Comparison of ENCODE assay signal across 8 cellular contexts in genomic region chr22:49976439-49977175, GRCh38. TPM values are rescaled to one million over a fixed set of nuclear protein-coding genes. Genes with fewer than 3 reads are reported as not detected.
DNase-seq lines count a peak whose midpoint lies in the region; ATAC-seq, FAIRE-seq and TF ChIP-seq lines count a peak whose summit lies in the region.

No MANE protein-coding gene starts in this region.

- POLR2A ChIA-PET in A549 (lab: Yijun Ruan, JAX): no interaction called here
- POLR2A ChIA-PET in activated CD4-positive, alpha-beta T cell treated with anti-CD3 and anti-CD28 coated beads for 36 hours (lab: Charles Lee): interaction anchor here (0.7 to 1.1 kb wide), 5 partner anchors 40 to 51 kb away, joined by 3 to 5 read pairs (median 3); no protein-coding TSS in a partner anchor

- peaks cover 8% of the 10 kb centered on the region; the same call in 2 of the 3 replicates for H3K9me3 ChIP-seq in A549

- no peaks in the 10 kb centered on the region for H3K36me3 ChIP-seq in H7 (replicated peaks; ENCODE audit: control insufficient read depth, insufficient read depth, low read length)

- H3K36me3 Mint-ChIP-seq in activated CD4-positive, alpha-beta T cell treated with anti-CD3 and anti-CD28 coated beads for 36 hours (ENCODE audit: low read depth): peaks cover 36% of the 10 kb centered on the region

- intact Hi-C loops in activated CD4-positive, alpha-beta T cell treated with anti-CD3 and anti-CD28 coated beads for 36 hours (cut with DNase I, micrococcal nuclease): loop anchor here (2.0 to 5.0 kb wide), 5 partner anchors 14 to 556 kb away; partner anchors contain the start of gene TYMP (in 1 of the 2)
- intact Hi-C loops in lower leg skin (cut with DNase I; ENCODE audit: low total_unique reads): no loop called here

- TF ChIP-seq RAD21 in A549 (conservative IDR thresholded peaks at IDR 0.05 in 1 of 2, IDR thresholded peaks at IDR 0.05 in 1 of 2): no peak

- no peak for TF ChIP-seq POLR2A in A549 (IDR thresholded peaks at IDR 0.05; ENCODE audit: low read length)
- no peak for TF ChIP-seq POLR2A in lower leg skin (IDR thresholded peaks at IDR 0.05)

- H3K4me3 ChIP-seq in A549 (no peak overlapping the region), H7 (ENCODE audit: insufficient read depth, low read depth, low read length) (no peak overlapping the region), lower leg skin (ENCODE audit: low read depth, poor library complexity, severe bottlenecking) (no peak overlapping the region)

- DNase-seq in A549 (ENCODE audit: low read depth in 1 of 2, low spot score in 1 of 2) (peak in 1 of 2 experiments; percentile 28), H7 (peak; percentile 43), lower leg skin (ENCODE audit: low spot score in 2 of 2) (peak; percentile 12 to 48), RCC 7860 (ENCODE audit: low spot score) (no peak)
- peak; percentile 82 for DNase-seq in activated CD4-positive, alpha-beta T cell treated with anti-CD3 and anti-CD28 coated beads for 36 hours

- no peak for TF ChIP-seq EP300 in A549 (IDR thresholded peaks at IDR 0.05)

- ATAC-seq in A549: peak; percentile 57 to 65; a peak in 5 of 6 replicates
- ATAC-seq in activated CD4-positive, alpha-beta T cell treated with anti-CD3 and anti-CD28 coated beads for 36 hours: peak; percentile 72
- ATAC-seq in HG02840 (IDR thresholded peaks at IDR 0.05; ENCODE audit: low FRiP score, unreplicated experiment): no peak
- no peak for ATAC-seq in GM21447 (IDR thresholded peaks at IDR 0.05; ENCODE audit: unreplicated experiment)
- no peak for ATAC-seq in HG02623 (IDR thresholded peaks at IDR 0.05; ENCODE audit: unreplicated experiment)

- peaks cover 18% of the 10 kb centered on the region for H3K9me3 Mint-ChIP-seq in activated CD4-positive, alpha-beta T cell treated with anti-CD3 and anti-CD28 coated beads for 36 hours (ENCODE audit: low read depth)

- peaks cover 16% of the 10 kb centered on the region for H3K4me1 ChIP-seq in A549

- peak overlapping the region in 1 of 2 experiments; percentile 73; a peak in 3 of 6 replicates for H3K27ac ChIP-seq in A549

- H3K27ac Mint-ChIP-seq in activated CD4-positive, alpha-beta T cell treated with anti-CD3 and anti-CD28 coated beads for 36 hours: peak overlapping the region; percentile 90

- peak overlapping the region; percentile 32 for H3K4me3 Mint-ChIP-seq in activated CD4-positive, alpha-beta T cell treated with anti-CD3 and anti-CD28 coated beads for 36 hours

- H3K27me3 Mint-ChIP-seq in activated CD4-positive, alpha-beta T cell treated with anti-CD3 and anti-CD28 coated beads for 36 hours: no peaks in the 10 kb centered on the region

- 32% methylated on average over 15 of the region's 15 CpGs for whole genome bisulfite sequencing in A549 (ENCODE audit: missing lambda C conversion rate)
- 39 to 41% methylated on average over 15 of the region's 15 CpGs for WGBS in lower leg skin, 2 donors

- FAIRE-seq in A549 (lab: Jason Lieb, UNC) (no peak), RCC 7860 (lab: Jason Lieb, UNC) (no peak)

- peaks cover 39% of the 10 kb centered on the region for H3K4me1 Mint-ChIP-seq in activated CD4-positive, alpha-beta T cell treated with anti-CD3 and anti-CD28 coated beads for 36 hours

- TF ChIP-seq CTCF in A549 (IDR thresholded peaks at IDR 0.05) (no peak), lower leg skin (IDR thresholded peaks at IDR 0.05) (no peak)

- 0 out of 3 replicates have a peak overlapping the region, but pooled peaks have one; percentile 16 for H3K4me2 ChIP-seq in A549

- H3K27me3 ChIP-seq in H7 (ENCODE audit: control insufficient read depth, insufficient read depth, low read length): peaks cover 9% of the 10 kb centered on the region

- CTCF ChIA-PET in A549 (lab: Yijun Ruan, JAX): interaction anchor here (1.2 kb wide), 1 partner anchor 46 kb away, joined by 3 read pairs; no protein-coding TSS in a partner anchor
- CTCF ChIA-PET in activated CD4-positive, alpha-beta T cell treated with anti-CD3 and anti-CD28 coated beads for 36 hours (lab: Charles Lee): interaction anchor here (0.6 to 2.8 kb wide), 9 partner anchors 9 to 551 kb away, joined by 3 to 9 read pairs (median 3); no protein-coding TSS in a partner anchor

TF ChIP-seq in A549, 52 proteins besides CTCF, POLR2A, EP300 and RAD21:
- TF ChIP-seq REST (IDR thresholded peaks at IDR 0.05) (no peak), NR3C1 (IDR thresholded peaks at IDR 0.05) (no peak), MYC (IDR thresholded peaks at IDR 0.05; ENCODE audit: borderline replicate concordance, low read length) (no peak), CHD4 (IDR thresholded peaks at IDR 0.05; ENCODE audit: borderline replicate concordance) (no peak), POLR2AphosphoS2 (conservative IDR thresholded peaks at IDR 0.05; ENCODE audit: low read length) (no peak), TFCP2L1 (CRISPR knock-in tag; IDR thresholded peaks at IDR 0.05) (no peak), USF2 (IDR thresholded peaks at IDR 0.05) (no peak)

RNA-seq across cellular contexts. Expression of gene PIM3, which starts 16.0 kb away (rescaled TPM):
- polyA plus RNA-seq in A549 (2011; rRNA removed) (3.8 and 4.4 TPM in 2 replicates), A549 (2017; fragmentation: RNase III; extraction: RNeasy Plus Mini Kit Qiagen cat#74134 plus additional on column Dnase treatment) (10.3 to 11.3 TPM (median 11.2 TPM) in 3 replicates)
- polyA plus RNA-seq in A549 (2012; cell fraction: cytosol; rRNA removed): 17.0 and 25.0 TPM in 2 replicates
- polyA plus RNA-seq in A549 (2012; cell fraction: nucleus; rRNA removed): 45.2 and 46.5 TPM in 2 replicates
- 1.6 and 3.0 TPM in 2 replicates for polyA minus RNA-seq in A549 (2011; rRNA and poly(A)+ RNA removed)
- total RNA-seq in H7 (2014; rRNA removed; shearing (Covaris generic)): 71.2 and 79.7 TPM in 2 replicates
- 100 to 1,000 TPM; 127 to 165 TPM for total RNA-seq in activated CD4-positive, alpha-beta T cell treated with anti-CD3 and anti-CD28 coated beads for 36 hours
- total RNA-seq in lower leg skin: 100 to 1,000 TPM; 149 to 181 (median 163) TPM

RNA-seq across cellular contexts. Expression of gene IL17REL, which starts 36.0 kb away (rescaled TPM):
- polyA plus RNA-seq in A549 (2011; rRNA removed): 0.03 TPM in 1 of 2 replicates, not detected in the other
- 0.01 TPM in 1 of 2 replicates, not detected in the other for polyA plus RNA-seq in A549 (2012; cell fraction: cytosol; rRNA removed)
- 0.11 and 0.12 TPM in 2 replicates for polyA plus RNA-seq in A549 (2012; cell fraction: nucleus; rRNA removed)
- polyA plus RNA-seq in A549 (2017; fragmentation: RNase III; extraction: RNeasy Plus Mini Kit Qiagen cat#74134 plus additional on column Dnase treatment): 0.06 to 0.08 TPM (median 0.07 TPM) in 3 replicates
- not detected in 2 replicates for polyA minus RNA-seq in A549 (2011; rRNA and poly(A)+ RNA removed)
- 0.04 TPM in 1 of 2 replicates, not detected in the other for total RNA-seq in H7 (2014; rRNA removed; shearing (Covaris generic))
- under 1 TPM; 0.16 TPM for total RNA-seq in activated CD4-positive, alpha-beta T cell treated with anti-CD3 and anti-CD28 coated beads for 36 hours
- not detected for total RNA-seq in lower leg skin

RNA-seq across cellular contexts. Expression of gene CRELD2, which starts 58.2 kb away (rescaled TPM):
- polyA plus RNA-seq in A549 (2011; rRNA removed): 14.4 and 15.1 TPM in 2 replicates
- 44.0 and 51.4 TPM in 2 replicates for polyA plus RNA-seq in A549 (2012; cell fraction: cytosol; rRNA removed)
- 63.9 and 67.7 TPM in 2 replicates for polyA plus RNA-seq in A549 (2012; cell fraction: nucleus; rRNA removed)
- polyA plus RNA-seq in A549 (2017; fragmentation: RNase III; extraction: RNeasy Plus Mini Kit Qiagen cat#74134 plus additional on column Dnase treatment): 18.7 to 20.6 TPM (median 18.7 TPM) in 3 replicates
- 3.6 TPM in 2 replicates for polyA minus RNA-seq in A549 (2011; rRNA and poly(A)+ RNA removed)
- total RNA-seq in H7 (2014; rRNA removed; shearing (Covaris generic)): 22.8 and 45.6 TPM in 2 replicates
- total RNA-seq in activated CD4-positive, alpha-beta T cell treated with anti-CD3 and anti-CD28 coated beads for 36 hours: 10 to 100 TPM; 15.2 to 16.4 TPM
- 10 to 100 TPM in 3 of 4 donors, 1 to 10 TPM in 1; 9.1 to 28.0 (median 18.0) TPM for total RNA-seq in lower leg skin

RNA-seq across cellular contexts. Expression of gene ALG12, which starts 58.4 kb away (rescaled TPM):
- polyA plus RNA-seq in A549 (2011; rRNA removed) (4.4 and 5.2 TPM in 2 replicates), A549 (2017; fragmentation: RNase III; extraction: RNeasy Plus Mini Kit Qiagen cat#74134 plus additional on column Dnase treatment) (6.3 to 9.0 TPM (median 7.7 TPM) in 3 replicates)
- polyA plus RNA-seq in A549 (2012; cell fraction: cytosol; rRNA removed): 8.9 and 13.6 TPM in 2 replicates
- polyA plus RNA-seq in A549 (2012; cell fraction: nucleus; rRNA removed): 16.7 and 19.5 TPM in 2 replicates
- 5.8 and 8.2 TPM in 2 replicates for polyA minus RNA-seq in A549 (2011; rRNA and poly(A)+ RNA removed)
- 28.5 and 32.9 TPM in 2 replicates for total RNA-seq in H7 (2014; rRNA removed; shearing (Covaris generic))
- total RNA-seq in activated CD4-positive, alpha-beta T cell treated with anti-CD3 and anti-CD28 coated beads for 36 hours: 10 to 100 TPM; 13.6 to 13.7 TPM
- total RNA-seq in lower leg skin: 10 to 100 TPM in 3 of 4 donors, 1 to 10 TPM in 1; 7.5 to 25.6 (median 16.1) TPM

Comparison
In these comparisons a context has a peak if more than half of its experiments do, and no peak if none do; other contexts are left out.
1. ATAC-seq: peak in A549 (2 of 2) and activated CD4-positive, alpha-beta T cell treated with anti-CD3 and anti-CD28 coated beads for 36 hours (single experiment); none in HG02840 (single experiment), GM21447 (single experiment) and HG02623 (single experiment).